In the genomic region with DNA sequence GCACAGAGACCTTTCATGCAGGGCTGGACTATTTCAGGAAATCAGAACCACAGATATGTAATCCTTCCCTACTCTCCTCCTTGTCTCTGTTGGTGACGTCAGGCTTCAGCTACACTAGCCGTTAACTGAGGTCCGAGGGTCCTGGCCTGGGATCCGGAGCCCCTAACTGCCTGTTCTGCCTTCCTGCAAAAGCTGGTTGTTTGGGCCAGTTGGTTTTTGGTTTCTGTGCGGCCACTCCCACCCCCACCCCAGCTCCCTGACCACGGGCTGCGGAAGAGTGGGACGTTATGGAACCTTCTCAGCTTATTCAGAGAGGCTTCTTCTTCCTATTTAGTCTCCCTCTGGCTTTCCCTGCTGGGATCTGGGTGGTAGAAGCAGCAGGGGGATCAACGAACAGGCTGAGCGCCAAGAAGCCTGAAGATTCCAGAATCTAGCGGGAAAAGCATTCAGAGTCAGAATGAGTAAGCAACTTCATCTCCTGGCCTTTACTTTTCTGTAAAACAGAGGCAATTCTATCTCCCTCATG, we compare ENCODE assay signal across 13 cellular contexts. TPM values are rescaled to one million over a fixed set of nuclear protein-coding genes. Genes with fewer than 3 reads are reported as not detected.
DNase-seq lines count a peak whose midpoint lies in the region; TF ChIP-seq lines count a peak whose summit lies in the region.
"Had no signal": no experiment of that assay in that cellular context is flagged by ENCODE, and none has a peak within 500 bp of the region (broad histone marks: within the 10 kb centered on the region; RNA-seq: fewer than 3 reads in every experiment).

No MANE protein-coding gene starts in this region.

- H3K36me3 Mint-ChIP-seq in chondrocyte (ENCODE audit: low read depth), result no peaks in the 10 kb centered on the region
- H3K36me3 Mint-ChIP-seq: naive thymus-derived CD4-positive, alpha-beta T cell had no signal

- peaks cover 37% of the 10 kb centered on the region for H3F3A ChIP-seq in smooth muscle cell (ENCODE audit: low read depth)

- H3K9ac ChIP-seq in liver (ENCODE audit: low read depth in 1 of 2, low read length in 2 of 2) (no peak overlapping the region), smooth muscle cell (ENCODE audit: low read depth) (peak overlapping the region; percentile 74)

- TF ChIP-seq RAD21 in liver (IDR thresholded peaks at IDR 0.05), result no peak

- no peaks in the 10 kb centered on the region for H3K27me3 Mint-ChIP-seq in chondrocyte (ENCODE audit: low read depth)

- peak overlapping the region; percentile 13 to 40 for H3K27ac ChIP-seq in liver (ENCODE audit: low read depth in 1 of 2, low read length in 2 of 2)
- peak overlapping the region; percentile 93 for H3K27ac ChIP-seq in smooth muscle cell (ENCODE audit: low read depth)

- H3K4me1 ChIP-seq in liver (ENCODE audit: control insufficient read depth in 4 of 4, insufficient read depth in 4 of 4, low read length in 3 of 4) (peaks cover 9 to 33% (median 28%) of the 10 kb centered on the region in 4 donors), smooth muscle cell (ENCODE audit: low read depth) (peaks cover 21% of the 10 kb centered on the region)

- H3K27ac Mint-ChIP-seq in chondrocyte (ENCODE audit: unreplicated experiment), result peak overlapping the region; percentile 94
- H3K27ac Mint-ChIP-seq: naive thymus-derived CD4-positive, alpha-beta T cell had no signal

- TF ChIP-seq CTCF in chondrocyte (IDR thresholded peaks at IDR 0.05) (no peak), liver (IDR thresholded peaks at IDR 0.05; ENCODE audit: low read depth, low read length, missing input control) (no peak), smooth muscle cell (IDR thresholded peaks at IDR 0.05; ENCODE audit: borderline replicate concordance, insufficient read depth, poor library complexity, severe bottlenecking) (no peak)

- H3K9me3 Mint-ChIP-seq in chondrocyte (ENCODE audit: low read depth), result no peaks in the 10 kb centered on the region
- H3K9me3 Mint-ChIP-seq: naive thymus-derived CD4-positive, alpha-beta T cell had no signal

- peak overlapping the region; percentile 79 for H3K4me2 ChIP-seq in smooth muscle cell

- H3K4me3 Mint-ChIP-seq in chondrocyte (ENCODE audit: unreplicated experiment), result peak overlapping the region; percentile 6
- H3K4me3 Mint-ChIP-seq: naive thymus-derived CD4-positive, alpha-beta T cell had no signal

- H3K27me3 ChIP-seq in liver (ENCODE audit: control insufficient read depth in 4 of 4, insufficient read depth in 4 of 4, low read length in 3 of 4) (no peaks in the 10 kb centered on the region), smooth muscle cell (ENCODE audit: low read depth) (no peaks in the 10 kb centered on the region)

- WGBS in liver, result 83% methylated on average over 11 of the region's 11 CpGs
- 21% methylated on average over 11 of the region's 11 CpGs for WGBS in smooth muscle cell (ENCODE audit: low lambda C conversion rate)

- peaks cover 62% of the 10 kb centered on the region for H3K4me1 Mint-ChIP-seq in chondrocyte (ENCODE audit: low read depth)
- H3K4me1 Mint-ChIP-seq: naive thymus-derived CD4-positive, alpha-beta T cell had no signal

- H4K20me1 ChIP-seq in smooth muscle cell (ENCODE audit: low read depth), result no peaks in the 10 kb centered on the region

- H3K4me3 ChIP-seq in liver (ENCODE audit: low read depth in 1 of 3, low read length in 3 of 3), result no peak overlapping the region
- H3K4me3 ChIP-seq in smooth muscle cell, result no peak overlapping the region

- H3K9me3 ChIP-seq in liver (ENCODE audit: control insufficient read depth in 4 of 4, low read length in 3 of 4) (no peaks in the 10 kb centered on the region), smooth muscle cell (replicated peaks; ENCODE audit: low read depth) (no peaks in the 10 kb centered on the region)

- DNase-seq in HCEC 1CT, result peak; percentile 46
- DNase-seq in chondrocyte (ENCODE audit: low spot score), result no peak
- no peak for DNase-seq in smooth muscle cell (lab: John Stamatoyannopoulos, UW; ENCODE audit: unreplicated experiment)
- DNase-seq in HUDEP-2 (lab: John Stamatoyannopoulos, UW; ENCODE audit: unreplicated experiment in 76 of 76), result no peak
- DNase-seq in NCI-H2081 (lab: John Stamatoyannopoulos, UW), result no peak
- DNase-seq in KG1 (lab: John Stamatoyannopoulos, UW), result no peak
- no peak for DNase-seq in NCI-H526 treated with DMSO at 0.1 percent for 48 hours (lab: John Stamatoyannopoulos, UW)
- DNase-seq: activated CD8-positive, alpha-beta memory T cell treated with anti-CD3 and anti-CD28 coated beads for 24 hours; MV-4-11; naive thymus-derived CD4-positive, alpha-beta T cell; NCI-H446 treated with DMSO at 0.1 percent for 48 hours; RPMI8226 had no signal

- peak overlapping the region; percentile 17 for H2AFZ ChIP-seq in smooth muscle cell (ENCODE audit: low read depth)

- no peaks in the 10 kb centered on the region for H3K36me3 ChIP-seq in liver (ENCODE audit: control insufficient read depth in 4 of 4, insufficient read depth in 3 of 4, low read depth in 1 of 4, low read length in 3 of 4)
- no peaks in the 10 kb centered on the region for H3K36me3 ChIP-seq in smooth muscle cell (ENCODE audit: low read depth)

- no peaks in the 10 kb centered on the region for H3K79me2 ChIP-seq in smooth muscle cell (ENCODE audit: low read depth)

TF ChIP-seq in liver, 16 proteins besides CTCF, POLR2A, EP300 and RAD21:
- no peak for TF ChIP-seq YY1 (IDR thresholded peaks at IDR 0.05)
- no peak for TF ChIP-seq TAF1 (conservative IDR thresholded peaks at IDR 0.05)
- TF ChIP-seq HNF4A (conservative IDR thresholded peaks at IDR 0.05), result no peak
- no peak for TF ChIP-seq FOXA2 (IDR thresholded peaks at IDR 0.05)
- TF ChIP-seq, protein P1, sequence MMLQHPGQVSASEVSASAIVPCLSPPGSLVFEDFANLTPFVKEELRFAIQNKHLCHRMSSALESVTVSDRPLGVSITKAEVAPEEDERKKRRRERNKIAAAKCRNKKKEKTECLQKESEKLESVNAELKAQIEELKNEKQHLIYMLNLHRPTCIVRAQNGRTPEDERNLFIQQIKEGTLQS (IDR thresholded peaks at IDR 0.05), result no peak

RNA-seq across cellular contexts. Expression of gene ROCK2, which starts 49.3 kb away (rescaled TPM):
- total RNA-seq in chondrocyte, result 48.6 to 62.3 TPM (median 61.4 TPM) in 3 replicates
- 10 to 100 TPM; 16.1 to 31.0 TPM for total RNA-seq in liver
- polyA plus RNA-seq in liver, result 1 to 10 TPM; 5.3 to 8.3 TPM
- total RNA-seq in smooth muscle cell, result 45.5 and 56.2 TPM in 2 replicates
- 27.2 and 42.4 TPM in 2 replicates for polyA plus RNA-seq in smooth muscle cell
